Comparison of ENCODE assay signal across 1 cellular context in genomic region chr14:60245316-60246177, GRCh38.
TF ChIP-seq lines count a peak whose summit lies in the region.

No MANE protein-coding gene starts in this region.

TF ChIP-seq in K562, 482 proteins besides CTCF, POLR2A, EP300 and RAD21 (continued from another document and continues in another):
- TF ChIP-seq THRB (CRISPR knock-in tag; conservative IDR thresholded peaks at IDR 0.05), result no peak
- no peak for TF ChIP-seq ZNF12 (CRISPR knock-in tag; IDR thresholded peaks at IDR 0.05)
- no peak for TF ChIP-seq ETV1 (tag; conservative IDR thresholded peaks at IDR 0.05; ENCODE audit: low read depth)
- TF ChIP-seq CREM (IDR thresholded peaks at IDR 0.05; ENCODE audit: low read depth), result no peak
- no peak for TF ChIP-seq ZNF143 (CRISPR knock-in tag; IDR thresholded peaks at IDR 0.05)
- no peak for TF ChIP-seq SMARCA5 (IDR thresholded peaks at IDR 0.05)
- TF ChIP-seq SNIP1 (IDR thresholded peaks at IDR 0.05; ENCODE audit: low read depth), result no peak
- TF ChIP-seq, protein P1, sequence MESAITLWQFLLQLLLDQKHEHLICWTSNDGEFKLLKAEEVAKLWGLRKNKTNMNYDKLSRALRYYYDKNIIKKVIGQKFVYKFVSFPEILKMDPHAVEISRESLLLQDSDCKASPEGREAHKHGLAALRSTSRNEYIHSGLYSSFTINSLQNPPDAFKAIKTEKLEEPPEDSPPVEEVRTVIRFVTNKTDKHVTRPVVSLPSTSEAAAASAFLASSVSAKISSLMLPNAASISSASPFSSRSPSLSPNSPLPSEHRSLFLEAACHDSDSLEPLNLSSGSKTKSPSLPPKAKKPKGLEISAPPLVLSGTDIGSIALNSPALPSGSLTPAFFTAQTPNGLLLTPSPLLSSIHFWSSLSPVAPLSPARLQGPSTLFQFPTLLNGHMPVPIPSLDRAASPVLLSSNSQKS (CRISPR knock-in tag; IDR thresholded peaks at IDR 0.05), result no peak
- no peak for TF ChIP-seq ZNF212 (CRISPR knock-in tag; IDR thresholded peaks at IDR 0.05)
- no peak for TF ChIP-seq KDM2B (CRISPR knock-in tag; IDR thresholded peaks at IDR 0.05)
- no peak for TF ChIP-seq SAP30 (IDR thresholded peaks at IDR 0.05; ENCODE audit: borderline replicate concordance, insufficient read depth, low read depth, low read length, poor library complexity, severe bottlenecking)
- no peak for TF ChIP-seq ZNF785 (CRISPR knock-in tag; IDR thresholded peaks at IDR 0.05)
- no peak for TF ChIP-seq NR2C1 (IDR thresholded peaks at IDR 0.05)
- no peak for TF ChIP-seq NR2C1 (tag; IDR thresholded peaks at IDR 0.05)
- TF ChIP-seq NCOA4 (IDR thresholded peaks at IDR 0.05; ENCODE audit: partially characterized antibody), result no peak
- TF ChIP-seq ZKSCAN3 (CRISPR knock-in tag; IDR thresholded peaks at IDR 0.05), result no peak
- peak; percentile 13; the same call in 1 of the 2 replicates for TF ChIP-seq ATF7 (IDR thresholded peaks at IDR 0.05)
- no peak for TF ChIP-seq HNRNPUL1 (IDR thresholded peaks at IDR 0.05; ENCODE audit: low read length)
- TF ChIP-seq GTF2F1 (IDR thresholded peaks at IDR 0.05; ENCODE audit: low read depth, low read length), result no peak
- TF ChIP-seq YBX1 (IDR thresholded peaks at IDR 0.05), result no peak
- no peak for TF ChIP-seq ZZZ3 (IDR thresholded peaks at IDR 0.05)
- no peak for TF ChIP-seq CEBPB (tag; IDR thresholded peaks at IDR 0.05)
- TF ChIP-seq FOXJ3 (CRISPR knock-in tag; IDR thresholded peaks at IDR 0.05), result no peak
- TF ChIP-seq, protein P2, sequence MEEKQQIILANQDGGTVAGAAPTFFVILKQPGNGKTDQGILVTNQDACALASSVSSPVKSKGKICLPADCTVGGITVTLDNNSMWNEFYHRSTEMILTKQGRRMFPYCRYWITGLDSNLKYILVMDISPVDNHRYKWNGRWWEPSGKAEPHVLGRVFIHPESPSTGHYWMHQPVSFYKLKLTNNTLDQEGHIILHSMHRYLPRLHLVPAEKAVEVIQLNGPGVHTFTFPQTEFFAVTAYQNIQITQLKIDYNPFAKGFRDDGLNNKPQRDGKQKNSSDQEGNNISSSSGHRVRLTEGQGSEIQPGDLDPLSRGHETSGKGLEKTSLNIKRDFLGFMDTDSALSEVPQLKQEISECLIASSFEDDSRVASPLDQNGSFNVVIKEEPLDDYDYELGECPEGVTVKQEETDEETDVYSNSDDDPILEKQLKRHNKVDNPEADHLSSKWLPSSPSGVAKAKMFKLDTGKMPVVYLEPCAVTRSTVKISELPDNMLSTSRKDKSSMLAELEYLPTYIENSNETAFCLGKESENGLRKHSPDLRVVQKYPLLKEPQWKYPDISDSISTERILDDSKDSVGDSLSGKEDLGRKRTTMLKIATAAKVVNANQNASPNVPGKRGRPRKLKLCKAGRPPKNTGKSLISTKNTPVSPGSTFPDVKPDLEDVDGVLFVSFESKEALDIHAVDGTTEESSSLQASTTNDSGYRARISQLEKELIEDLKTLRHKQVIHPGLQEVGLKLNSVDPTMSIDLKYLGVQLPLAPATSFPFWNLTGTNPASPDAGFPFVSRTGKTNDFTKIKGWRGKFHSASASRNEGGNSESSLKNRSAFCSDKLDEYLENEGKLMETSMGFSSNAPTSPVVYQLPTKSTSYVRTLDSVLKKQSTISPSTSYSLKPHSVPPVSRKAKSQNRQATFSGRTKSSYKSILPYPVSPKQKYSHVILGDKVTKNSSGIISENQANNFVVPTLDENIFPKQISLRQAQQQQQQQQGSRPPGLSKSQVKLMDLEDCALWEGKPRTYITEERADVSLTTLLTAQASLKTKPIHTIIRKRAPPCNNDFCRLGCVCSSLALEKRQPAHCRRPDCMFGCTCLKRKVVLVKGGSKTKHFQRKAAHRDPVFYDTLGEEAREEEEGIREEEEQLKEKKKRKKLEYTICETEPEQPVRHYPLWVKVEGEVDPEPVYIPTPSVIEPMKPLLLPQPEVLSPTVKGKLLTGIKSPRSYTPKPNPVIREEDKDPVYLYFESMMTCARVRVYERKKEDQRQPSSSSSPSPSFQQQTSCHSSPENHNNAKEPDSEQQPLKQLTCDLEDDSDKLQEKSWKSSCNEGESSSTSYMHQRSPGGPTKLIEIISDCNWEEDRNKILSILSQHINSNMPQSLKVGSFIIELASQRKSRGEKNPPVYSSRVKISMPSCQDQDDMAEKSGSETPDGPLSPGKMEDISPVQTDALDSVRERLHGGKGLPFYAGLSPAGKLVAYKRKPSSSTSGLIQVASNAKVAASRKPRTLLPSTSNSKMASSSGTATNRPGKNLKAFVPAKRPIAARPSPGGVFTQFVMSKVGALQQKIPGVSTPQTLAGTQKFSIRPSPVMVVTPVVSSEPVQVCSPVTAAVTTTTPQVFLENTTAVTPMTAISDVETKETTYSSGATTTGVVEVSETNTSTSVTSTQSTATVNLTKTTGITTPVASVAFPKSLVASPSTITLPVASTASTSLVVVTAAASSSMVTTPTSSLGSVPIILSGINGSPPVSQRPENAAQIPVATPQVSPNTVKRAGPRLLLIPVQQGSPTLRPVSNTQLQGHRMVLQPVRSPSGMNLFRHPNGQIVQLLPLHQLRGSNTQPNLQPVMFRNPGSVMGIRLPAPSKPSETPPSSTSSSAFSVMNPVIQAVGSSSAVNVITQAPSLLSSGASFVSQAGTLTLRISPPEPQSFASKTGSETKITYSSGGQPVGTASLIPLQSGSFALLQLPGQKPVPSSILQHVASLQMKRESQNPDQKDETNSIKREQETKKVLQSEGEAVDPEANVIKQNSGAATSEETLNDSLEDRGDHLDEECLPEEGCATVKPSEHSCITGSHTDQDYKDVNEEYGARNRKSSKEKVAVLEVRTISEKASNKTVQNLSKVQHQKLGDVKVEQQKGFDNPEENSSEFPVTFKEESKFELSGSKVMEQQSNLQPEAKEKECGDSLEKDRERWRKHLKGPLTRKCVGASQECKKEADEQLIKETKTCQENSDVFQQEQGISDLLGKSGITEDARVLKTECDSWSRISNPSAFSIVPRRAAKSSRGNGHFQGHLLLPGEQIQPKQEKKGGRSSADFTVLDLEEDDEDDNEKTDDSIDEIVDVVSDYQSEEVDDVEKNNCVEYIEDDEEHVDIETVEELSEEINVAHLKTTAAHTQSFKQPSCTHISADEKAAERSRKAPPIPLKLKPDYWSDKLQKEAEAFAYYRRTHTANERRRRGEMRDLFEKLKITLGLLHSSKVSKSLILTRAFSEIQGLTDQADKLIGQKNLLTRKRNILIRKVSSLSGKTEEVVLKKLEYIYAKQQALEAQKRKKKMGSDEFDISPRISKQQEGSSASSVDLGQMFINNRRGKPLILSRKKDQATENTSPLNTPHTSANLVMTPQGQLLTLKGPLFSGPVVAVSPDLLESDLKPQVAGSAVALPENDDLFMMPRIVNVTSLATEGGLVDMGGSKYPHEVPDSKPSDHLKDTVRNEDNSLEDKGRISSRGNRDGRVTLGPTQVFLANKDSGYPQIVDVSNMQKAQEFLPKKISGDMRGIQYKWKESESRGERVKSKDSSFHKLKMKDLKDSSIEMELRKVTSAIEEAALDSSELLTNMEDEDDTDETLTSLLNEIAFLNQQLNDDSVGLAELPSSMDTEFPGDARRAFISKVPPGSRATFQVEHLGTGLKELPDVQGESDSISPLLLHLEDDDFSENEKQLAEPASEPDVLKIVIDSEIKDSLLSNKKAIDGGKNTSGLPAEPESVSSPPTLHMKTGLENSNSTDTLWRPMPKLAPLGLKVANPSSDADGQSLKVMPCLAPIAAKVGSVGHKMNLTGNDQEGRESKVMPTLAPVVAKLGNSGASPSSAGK (IDR thresholded peaks at IDR 0.05), result no peak
- TF ChIP-seq, protein P3, sequence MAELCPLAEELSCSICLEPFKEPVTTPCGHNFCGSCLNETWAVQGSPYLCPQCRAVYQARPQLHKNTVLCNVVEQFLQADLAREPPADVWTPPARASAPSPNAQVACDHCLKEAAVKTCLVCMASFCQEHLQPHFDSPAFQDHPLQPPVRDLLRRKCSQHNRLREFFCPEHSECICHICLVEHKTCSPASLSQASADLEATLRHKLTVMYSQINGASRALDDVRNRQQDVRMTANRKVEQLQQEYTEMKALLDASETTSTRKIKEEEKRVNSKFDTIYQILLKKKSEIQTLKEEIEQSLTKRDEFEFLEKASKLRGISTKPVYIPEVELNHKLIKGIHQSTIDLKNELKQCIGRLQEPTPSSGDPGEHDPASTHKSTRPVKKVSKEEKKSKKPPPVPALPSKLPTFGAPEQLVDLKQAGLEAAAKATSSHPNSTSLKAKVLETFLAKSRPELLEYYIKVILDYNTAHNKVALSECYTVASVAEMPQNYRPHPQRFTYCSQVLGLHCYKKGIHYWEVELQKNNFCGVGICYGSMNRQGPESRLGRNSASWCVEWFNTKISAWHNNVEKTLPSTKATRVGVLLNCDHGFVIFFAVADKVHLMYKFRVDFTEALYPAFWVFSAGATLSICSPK (IDR thresholded peaks at IDR 0.05; ENCODE audit: borderline replicate concordance), result no peak
- TF ChIP-seq MAFK (IDR thresholded peaks at IDR 0.05; ENCODE audit: low read length), result no peak
- TF ChIP-seq ZNF274 (IDR thresholded peaks at IDR 0.05; ENCODE audit: borderline replicate concordance, low read depth, low read length), result no peak
- TF ChIP-seq ARID1B (IDR thresholded peaks at IDR 0.05), result 0 out of 2 replicates have a peak, but pooled peaks have one; percentile 33
- no peak for TF ChIP-seq NRF1 (conservative IDR thresholded peaks at IDR 0.05 in 1 of 2, IDR thresholded peaks at IDR 0.05 in 1 of 2)
- TF ChIP-seq TAL1 (IDR thresholded peaks at IDR 0.05), result peak; percentile 25; the same call in 1 of the 2 replicates
- no peak for TF ChIP-seq POLR3G (IDR thresholded peaks at IDR 0.05; ENCODE audit: extremely low read depth, insufficient read length, insufficient replicate concordance)
- no peak for TF ChIP-seq ZFPM2 (CRISPR knock-in tag; IDR thresholded peaks at IDR 0.05)
- TF ChIP-seq ZNF384 (IDR thresholded peaks at IDR 0.05; ENCODE audit: low read depth, low read length), result no peak
- TF ChIP-seq ELF2 (CRISPR knock-in tag; IDR thresholded peaks at IDR 0.05), result no peak
- TF ChIP-seq, protein P4, sequence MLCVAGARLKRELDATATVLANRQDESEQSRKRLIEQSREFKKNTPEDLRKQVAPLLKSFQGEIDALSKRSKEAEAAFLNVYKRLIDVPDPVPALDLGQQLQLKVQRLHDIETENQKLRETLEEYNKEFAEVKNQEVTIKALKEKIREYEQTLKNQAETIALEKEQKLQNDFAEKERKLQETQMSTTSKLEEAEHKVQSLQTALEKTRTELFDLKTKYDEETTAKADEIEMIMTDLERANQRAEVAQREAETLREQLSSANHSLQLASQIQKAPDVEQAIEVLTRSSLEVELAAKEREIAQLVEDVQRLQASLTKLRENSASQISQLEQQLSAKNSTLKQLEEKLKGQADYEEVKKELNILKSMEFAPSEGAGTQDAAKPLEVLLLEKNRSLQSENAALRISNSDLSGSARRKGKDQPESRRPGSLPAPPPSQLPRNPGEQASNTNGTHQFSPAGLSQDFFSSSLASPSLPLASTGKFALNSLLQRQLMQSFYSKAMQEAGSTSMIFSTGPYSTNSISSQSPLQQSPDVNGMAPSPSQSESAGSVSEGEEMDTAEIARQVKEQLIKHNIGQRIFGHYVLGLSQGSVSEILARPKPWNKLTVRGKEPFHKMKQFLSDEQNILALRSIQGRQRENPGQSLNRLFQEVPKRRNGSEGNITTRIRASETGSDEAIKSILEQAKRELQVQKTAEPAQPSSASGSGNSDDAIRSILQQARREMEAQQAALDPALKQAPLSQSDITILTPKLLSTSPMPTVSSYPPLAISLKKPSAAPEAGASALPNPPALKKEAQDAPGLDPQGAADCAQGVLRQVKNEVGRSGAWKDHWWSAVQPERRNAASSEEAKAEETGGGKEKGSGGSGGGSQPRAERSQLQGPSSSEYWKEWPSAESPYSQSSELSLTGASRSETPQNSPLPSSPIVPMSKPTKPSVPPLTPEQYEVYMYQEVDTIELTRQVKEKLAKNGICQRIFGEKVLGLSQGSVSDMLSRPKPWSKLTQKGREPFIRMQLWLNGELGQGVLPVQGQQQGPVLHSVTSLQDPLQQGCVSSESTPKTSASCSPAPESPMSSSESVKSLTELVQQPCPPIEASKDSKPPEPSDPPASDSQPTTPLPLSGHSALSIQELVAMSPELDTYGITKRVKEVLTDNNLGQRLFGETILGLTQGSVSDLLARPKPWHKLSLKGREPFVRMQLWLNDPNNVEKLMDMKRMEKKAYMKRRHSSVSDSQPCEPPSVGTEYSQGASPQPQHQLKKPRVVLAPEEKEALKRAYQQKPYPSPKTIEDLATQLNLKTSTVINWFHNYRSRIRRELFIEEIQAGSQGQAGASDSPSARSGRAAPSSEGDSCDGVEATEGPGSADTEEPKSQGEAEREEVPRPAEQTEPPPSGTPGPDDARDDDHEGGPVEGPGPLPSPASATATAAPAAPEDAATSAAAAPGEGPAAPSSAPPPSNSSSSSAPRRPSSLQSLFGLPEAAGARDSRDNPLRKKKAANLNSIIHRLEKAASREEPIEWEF (CRISPR knock-in tag; IDR thresholded peaks at IDR 0.05), result no peak
- TF ChIP-seq PYGO2 (tag; IDR thresholded peaks at IDR 0.05), result no peak
- peak; percentile 79 for TF ChIP-seq ZNF512 (tag; IDR thresholded peaks at IDR 0.05)
- no peak for TF ChIP-seq DACH1 (IDR thresholded peaks at IDR 0.05; ENCODE audit: partially characterized antibody)
- no peak for TF ChIP-seq ARID3B (CRISPR knock-in tag; IDR thresholded peaks at IDR 0.05; ENCODE audit: borderline replicate concordance)
- no peak for TF ChIP-seq ARHGAP35 (IDR thresholded peaks at IDR 0.05; ENCODE audit: partially characterized antibody)
- no peak for TF ChIP-seq RFX7 (CRISPR knock-in tag; IDR thresholded peaks at IDR 0.05)
